ENCODE assay signal across 8 cellular contexts in genomic region chr5:132086277-132086794, GRCh38. TPM values are rescaled to one million over a fixed set of nuclear protein-coding genes. Genes with fewer than 3 reads are reported as not detected.
DNase-seq lines count a peak whose midpoint lies in the region; ATAC-seq, FAIRE-seq and TF ChIP-seq lines count a peak whose summit lies in the region.

No MANE protein-coding gene starts in this region.

- H3K27me3 ChIP-seq in SJSA1 (replicated peaks) (no peaks in the 10 kb centered on the region), skeletal muscle satellite cell (ENCODE audit: control insufficient read depth, insufficient read depth, low read length) (no peaks in the 10 kb centered on the region)

- H3K9me3 ChIP-seq in SJSA1 (replicated peaks) (no peaks in the 10 kb centered on the region), skeletal muscle satellite cell (replicated peaks; ENCODE audit: low read length) (no peaks in the 10 kb centered on the region)

- H3K9ac ChIP-seq in skeletal muscle satellite cell (ENCODE audit: low read depth, low read length), result no peak overlapping the region

- ATAC-seq in GM21723 (IDR thresholded peaks at IDR 0.05; ENCODE audit: unreplicated experiment) (no peak), HG02870 (IDR thresholded peaks at IDR 0.05; ENCODE audit: unreplicated experiment) (no peak)

- FAIRE-seq in H54 (lab: Jason Lieb, UNC), result peak; percentile 57

- no peak for TF ChIP-seq POLR2A in H54 (IDR thresholded peaks at IDR 0.05; ENCODE audit: low read depth, low read length)

- peaks cover 32% of the 10 kb centered on the region for H3K4me1 ChIP-seq in SJSA1 (replicated peaks)
- peaks cover 32% of the 10 kb centered on the region for H3K4me1 ChIP-seq in skeletal muscle satellite cell (ENCODE audit: control insufficient read depth, insufficient read depth, low read length)

- H3K27ac ChIP-seq in SJSA1, result peak overlapping the region; percentile 58

- H3K4me2 ChIP-seq in skeletal muscle satellite cell (ENCODE audit: low read length), result peak overlapping the region; percentile 22

- DNase-seq in H54 (ENCODE audit: insufficient read length, low spot score), result peak; percentile 89
- peak; percentile 89 to 95 for DNase-seq in SJSA1 (ENCODE audit: low read depth in 1 of 2, low spot score in 2 of 2)
- DNase-seq in fibroblast of the conjunctiva (ENCODE audit: low read depth), result peak; percentile 78
- no peak for DNase-seq in NCI-H187 treated with DMSO at 0.1 percent for 48 hours (lab: John Stamatoyannopoulos, UW)
- DNase-seq in stimulated activated CD4-positive, alpha-beta T cell treated with anti-CD3 and anti-CD28 coated beads, Interleukin-2, amount 100 ng/mL, for 24 hours, result no peak

- H3K36me3 ChIP-seq in SJSA1 (no peaks in the 10 kb centered on the region), skeletal muscle satellite cell (ENCODE audit: insufficient read depth, low read length) (no peaks in the 10 kb centered on the region)

- no peak overlapping the region for H3K4me3 ChIP-seq in SJSA1
- no peak overlapping the region for H3K4me3 ChIP-seq in skeletal muscle satellite cell (ENCODE audit: low read length)

RNA-seq across cellular contexts. Expression of gene CSF2, which starts 12.7 kb away (rescaled TPM):
- total RNA-seq in SJSA1 (2014; rRNA removed; shearing (Covaris generic)), result 0.68 TPM in 1 of 2 replicates, not detected in the other
- total RNA-seq in skeletal muscle satellite cell (2012; rRNA removed), result 0.22 TPM in 1 of 2 replicates, not detected in the other

RNA-seq across cellular contexts. Expression of gene IL3, which starts 25.9 kb away (rescaled TPM):
- total RNA-seq in SJSA1 (2014; rRNA removed; shearing (Covaris generic)), result not detected in 2 replicates
- not detected in 2 replicates for total RNA-seq in skeletal muscle satellite cell (2012; rRNA removed)

Comparison
In these comparisons a context has a peak if more than half of its experiments do, and no peak if none do; other contexts are left out.
1. DNase-seq: peak in H54 (single experiment), SJSA1 (2 of 2) and fibroblast of the conjunctiva (single experiment); none in NCI-H187 treated with DMSO at 0.1 percent for 48 hours (single experiment) and stimulated activated CD4-positive, alpha-beta T cell treated with anti-CD3 and anti-CD28 coated beads, Interleukin-2, amount 100 ng/mL, for 24 hours (0 of 2).